ENCODE assay signal across 8 cellular contexts in the genomic region with DNA sequence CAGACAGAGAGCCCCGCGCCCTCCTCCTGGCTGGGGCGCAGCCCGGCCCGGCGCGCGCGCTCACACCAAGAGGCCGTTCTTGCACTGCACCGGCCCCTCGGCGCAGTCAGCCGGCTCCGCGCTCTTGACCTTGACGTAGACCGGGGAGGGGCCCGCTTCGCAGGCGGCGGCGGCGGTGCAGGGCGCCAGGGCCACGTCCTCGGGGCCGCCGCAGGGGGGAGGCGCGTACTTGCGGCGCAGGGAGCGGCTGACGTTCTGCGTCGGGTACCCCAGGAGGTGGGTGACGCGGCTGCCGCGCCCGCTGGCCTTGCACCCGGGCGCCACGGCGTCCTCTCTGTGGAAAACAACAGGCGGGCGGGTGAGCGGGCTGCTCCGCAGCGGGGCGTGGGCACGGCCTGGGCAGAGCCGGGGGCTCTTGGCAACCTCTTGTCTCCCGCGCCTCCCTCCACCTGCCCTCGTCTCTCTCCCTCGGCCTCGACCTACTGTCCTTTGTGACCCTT. TPM values are rescaled to one million over a fixed set of nuclear protein-coding genes. Genes with fewer than 3 reads are reported as not detected.
DNase-seq lines count a peak whose midpoint lies in the region; ATAC-seq, FAIRE-seq and TF ChIP-seq lines count a peak whose summit lies in the region.

No MANE protein-coding gene starts in this region.

- DNase-seq in A549 (ENCODE audit: low read depth in 1 of 2, low spot score in 1 of 2) (peak; percentile 60 to 81), NT2/D1 (ENCODE audit: low read depth, low spot score) (peak; percentile 49), epithelial cell of prostate (ENCODE audit: low read depth, low spot score) (no peak)
- peak; percentile 80 for DNase-seq in activated T-cell treated with anti-CD3 and anti-CD28 coated beads, Interleukin-2, amount 50 U/mL, for 1 hour
- peak; percentile 73 to 80 for DNase-seq in stimulated activated CD8-positive, alpha-beta memory T cell treated with anti-CD3 and anti-CD28 coated beads, Interleukin-15, amount 100 ng/mL, for 48 hours (ENCODE audit: low read depth in 2 of 2)

- CTCF ChIA-PET in A549 (lab: Yijun Ruan, JAX), result interaction anchor here (0.9 to 12.1 kb wide), 3 partner anchors 37 to 644 kb away, joined by 3 to 126 read pairs (median 3); no protein-coding TSS in a partner anchor

- peak; percentile 47 for TF ChIP-seq POLR2A in A549 (IDR thresholded peaks at IDR 0.05; ENCODE audit: low read length)

- no peak for FAIRE-seq in A549 (lab: Jason Lieb, UNC)

- H3K27ac ChIP-seq in A549 (peak overlapping the region; percentile 86 to 93), epithelial cell of prostate (peak overlapping the region; percentile 63)

- H3K4me2 ChIP-seq in A549, result peak overlapping the region; percentile 78

- ATAC-seq in A549 (peak; percentile 90 to 93), GM18873 (IDR thresholded peaks at IDR 0.05; ENCODE audit: low FRiP score, unreplicated experiment) (peak; percentile 74), HG03280 (IDR thresholded peaks at IDR 0.05; ENCODE audit: unreplicated experiment) (peak; percentile 90)

- TF ChIP-seq RAD21 in A549 (conservative IDR thresholded peaks at IDR 0.05 in 1 of 2, IDR thresholded peaks at IDR 0.05 in 1 of 2), result peak in 1 of 2 experiments; percentile 23; a peak in 2 of 5 replicates

- TF ChIP-seq EP300 in A549 (IDR thresholded peaks at IDR 0.05), result no peak

- peak overlapping the region; percentile 59 for H3K4me3 ChIP-seq in A549
- H3K4me3 ChIP-seq in NT2/D1 (ENCODE audit: insufficient read length, low read depth), result peak overlapping the region; percentile 48
- peak overlapping the region; percentile 36 for H3K4me3 ChIP-seq in mononuclear cell (ENCODE audit: low read length)

- H3K4me1 ChIP-seq in A549, result peaks cover 18% of the 10 kb centered on the region
- no peaks in the 10 kb centered on the region for H3K4me1 ChIP-seq in NT2/D1 (ENCODE audit: insufficient read depth, insufficient read length)
- peaks cover 24% of the 10 kb centered on the region for H3K4me1 ChIP-seq in mononuclear cell (ENCODE audit: insufficient read depth, low read length)

- H3K36me3 ChIP-seq in NT2/D1 (ENCODE audit: insufficient read depth, insufficient read length, low read length), result peaks cover 8% of the 10 kb centered on the region

- TF ChIP-seq CTCF in A549 (IDR thresholded peaks at IDR 0.05), result no peak

- WGBS in A549 (ENCODE audit: missing lambda C conversion rate), result 3% methylated on average over 19 of the region's 59 CpGs

- H3K9ac ChIP-seq in NT2/D1 (ENCODE audit: insufficient read length, low read depth), result peak overlapping the region; percentile 75

- POLR2A ChIA-PET in A549 (lab: Yijun Ruan, JAX), result no interaction called here

- peaks cover 37% of the 10 kb centered on the region for H3K27me3 ChIP-seq in NT2/D1 (ENCODE audit: insufficient read depth, insufficient read length)
- no peaks in the 10 kb centered on the region for H3K27me3 ChIP-seq in mononuclear cell (ENCODE audit: insufficient read depth, low read length)

- H3K9me3 ChIP-seq in A549 (no peaks in the 10 kb centered on the region), NT2/D1 (ENCODE audit: insufficient read depth, low read length) (no peaks in the 10 kb centered on the region), mononuclear cell (ENCODE audit: low read depth, low read length) (no peaks in the 10 kb centered on the region)

TF ChIP-seq in A549, 52 proteins besides CTCF, POLR2A, EP300 and RAD21:
- TF ChIP-seq BHLHE40 (IDR thresholded peaks at IDR 0.05; ENCODE audit: low read depth, low read length) (no peak), JUN (IDR thresholded peaks at IDR 0.05) (peak in 1 of 2 experiments; percentile 75; a peak in 3 of 5 replicates), FOSL2 (IDR thresholded peaks at IDR 0.05) (no peak), FOSL2 (CRISPR knock-in tag; IDR thresholded peaks at IDR 0.05) (peak; percentile 4; the same call in 1 of the 2 replicates), SMC3 (IDR thresholded peaks at IDR 0.05) (peak; percentile 15; the same call in 2 of the 3 replicates), CHD4 (IDR thresholded peaks at IDR 0.05; ENCODE audit: borderline replicate concordance) (no peak), CHD2 (IDR thresholded peaks at IDR 0.05; ENCODE audit: low read length, partially characterized antibody) (no peak), TP53 (CRISPR knock-in tag; IDR thresholded peaks at IDR 0.05) (no peak)

RNA-seq across cellular contexts. Expression of a gene that starts 7.7 kb away (rescaled TPM):
- polyA plus RNA-seq in A549 (2011; rRNA removed) (0.04 TPM in 1 of 2 replicates, not detected in the other), A549 (2017; fragmentation: RNase III; extraction: RNeasy Plus Mini Kit Qiagen cat#74134 plus additional on column Dnase treatment) (0.05 to 0.09 TPM in 2 of 3 replicates, not detected in the other)
- 0.05 and 0.07 TPM in 2 replicates for polyA plus RNA-seq in A549 (2012; cell fraction: cytosol; rRNA removed)
- 0.14 and 0.15 TPM in 2 replicates for polyA plus RNA-seq in A549 (2012; cell fraction: nucleus; rRNA removed)
- not detected in 2 replicates for polyA minus RNA-seq in A549 (2011; rRNA and poly(A)+ RNA removed)
- 0.10 TPM for total RNA-seq in mononuclear cell

RNA-seq across cellular contexts. Expression of a gene that starts 28.1 kb away (rescaled TPM):
- polyA plus RNA-seq in A549 (2011; rRNA removed) (not detected in 2 replicates), A549 (2017; fragmentation: RNase III; extraction: RNeasy Plus Mini Kit Qiagen cat#74134 plus additional on column Dnase treatment) (0.07 TPM in 1 of 3 replicates, not detected in the others)
- not detected in 2 replicates for polyA plus RNA-seq in A549 (2012; cell fraction: cytosol; rRNA removed)
- not detected in 2 replicates for polyA plus RNA-seq in A549 (2012; cell fraction: nucleus; rRNA removed)
- polyA minus RNA-seq in A549 (2011; rRNA and poly(A)+ RNA removed), result not detected in 2 replicates
- total RNA-seq in mononuclear cell, result 0.84 TPM

RNA-seq across cellular contexts. Expression of a gene that starts 45.2 kb away (rescaled TPM):
- polyA plus RNA-seq in A549 (2011; rRNA removed) (0.50 and 0.67 TPM in 2 replicates), A549 (2017; fragmentation: RNase III; extraction: RNeasy Plus Mini Kit Qiagen cat#74134 plus additional on column Dnase treatment) (0.76 to 0.89 TPM (median 0.87 TPM) in 3 replicates)
- 0.31 and 0.46 TPM in 2 replicates for polyA plus RNA-seq in A549 (2012; cell fraction: cytosol; rRNA removed)
- polyA plus RNA-seq in A549 (2012; cell fraction: nucleus; rRNA removed), result 0.40 and 0.86 TPM in 2 replicates
- 0.39 TPM in 1 of 2 replicates, not detected in the other for polyA minus RNA-seq in A549 (2011; rRNA and poly(A)+ RNA removed)
- 2.4 TPM for total RNA-seq in mononuclear cell

RNA-seq across cellular contexts. Expression of a gene that starts 52.6 kb away (rescaled TPM):
- polyA plus RNA-seq in A549 (2011; rRNA removed) (not detected in 2 replicates), A549 (2017; fragmentation: RNase III; extraction: RNeasy Plus Mini Kit Qiagen cat#74134 plus additional on column Dnase treatment) (not detected in 3 replicates)
- polyA plus RNA-seq in A549 (2012; cell fraction: cytosol; rRNA removed), result not detected in 2 replicates
- 0.07 TPM in 1 of 2 replicates, not detected in the other for polyA plus RNA-seq in A549 (2012; cell fraction: nucleus; rRNA removed)
- polyA minus RNA-seq in A549 (2011; rRNA and poly(A)+ RNA removed), result not detected in 2 replicates
- total RNA-seq in mononuclear cell, result 15.2 TPM
